Comparison of ENCODE assay signal across 17 cellular contexts in the genomic region with DNA sequence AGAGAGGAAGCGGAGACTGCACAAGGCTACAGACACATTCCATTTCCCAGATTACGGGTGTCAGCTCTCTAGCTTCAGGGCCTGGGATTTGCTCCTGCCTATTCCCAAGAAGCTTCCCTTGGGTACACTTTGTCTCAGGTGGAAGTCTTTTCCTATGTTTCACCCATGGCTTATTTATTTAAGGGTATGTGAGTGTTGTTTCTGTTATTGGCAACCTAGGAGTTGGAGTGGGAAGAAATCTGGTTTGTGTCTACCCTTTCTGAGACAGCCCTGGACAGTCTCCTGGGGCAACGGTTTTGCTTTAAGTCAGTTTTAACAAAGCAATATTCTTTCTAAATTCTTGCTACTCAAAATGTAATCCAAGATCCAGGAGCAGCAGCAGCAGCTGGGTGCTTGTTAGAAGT.
A peak's percentile ranks its signal among the peaks of the same experiment; 100 is the strongest.
DNase-seq lines count a peak whose midpoint lies in the region; ATAC-seq, FAIRE-seq and TF ChIP-seq lines count a peak whose summit lies in the region.
"Had no signal": no experiment of that assay in that cellular context is flagged by ENCODE, and none has a peak within 500 bp of the region (broad histone marks: within the 10 kb centered on the region; RNA-seq: fewer than 3 reads in every experiment).

No MANE protein-coding gene starts in this region.

- H2AFZ ChIP-seq in astrocyte (ENCODE audit: low read depth, low read length) (no peak overlapping the region), HepG2 (ENCODE audit: low read length) (no peak overlapping the region)

- no peak overlapping the region for H3K4me3 ChIP-seq in astrocyte (ENCODE audit: insufficient read depth, low read depth, low read length)
- no peak overlapping the region for H3K4me3 ChIP-seq in thoracic aorta
- no peak overlapping the region for H3K4me3 ChIP-seq in HepG2 (replicated peaks in 1 of 3; ENCODE audit: insufficient read depth in 1 of 3, low read depth in 2 of 3, low read length in 3 of 3)
- H3K4me3 ChIP-seq: gastrocnemius medialis had no signal

- peaks cover 71% of the 10 kb centered on the region for H3K36me3 Mint-ChIP-seq in astrocyte (ENCODE audit: low read depth, unreplicated experiment)
- H3K36me3 Mint-ChIP-seq in immature natural killer cell: peaks cover 6 to 43% (median 17%) of the 10 kb centered on the region in 3 donors

- peaks cover 85% of the 10 kb centered on the region for H3K36me3 ChIP-seq in astrocyte (ENCODE audit: insufficient read depth, low read length)
- peaks cover 40% of the 10 kb centered on the region for H3K36me3 ChIP-seq in thoracic aorta
- H3K36me3 ChIP-seq in HepG2 (replicated peaks in 1 of 2; ENCODE audit: control insufficient read depth in 1 of 2, insufficient read depth in 2 of 2, low read length in 2 of 2): no peaks in the 10 kb centered on the region

- WGBS in HepG2 (ENCODE audit: low lambda C conversion rate): 79% methylated on average over 3 of the region's 3 CpGs

- TF ChIP-seq CTCF in astrocyte (IDR thresholded peaks at IDR 0.05; ENCODE audit: insufficient read depth, low read depth, low read length) (no peak), thoracic aorta (IDR thresholded peaks at IDR 0.05) (no peak), HepG2 (CRISPR knock-in tag; IDR thresholded peaks at IDR 0.05) (no peak)

- no peak for TF ChIP-seq EP300 in HepG2 (IDR thresholded peaks at IDR 0.05; ENCODE audit: low read depth in 2 of 2, low read length in 2 of 2)
- TF ChIP-seq EP300 in HepG2 (CRISPR knock-in tag; IDR thresholded peaks at IDR 0.05; ENCODE audit: borderline replicate concordance): no peak

- no peaks in the 10 kb centered on the region for H3K27me3 Mint-ChIP-seq in astrocyte (ENCODE audit: low read depth, unreplicated experiment)
- H3K27me3 Mint-ChIP-seq in immature natural killer cell (ENCODE audit: low read depth in 3 of 3): peaks cover 5 to 11% (median 7%) of the 10 kb centered on the region in 3 donors

- CTCF ChIA-PET in HepG2 (lab: Yijun Ruan, JAX; ENCODE audit: low intra/inter-chr PET ratio, low total read pairs): interaction anchor here (1.1 to 3.0 kb wide), 3 partner anchors 115 to 189 kb away, joined by 4 to 57 read pairs (median 13); no protein-coding TSS in a partner anchor

- H3K9me3 ChIP-seq in astrocyte (ENCODE audit: insufficient read depth, low read depth, low read length) (no peaks in the 10 kb centered on the region), thoracic aorta (no peaks in the 10 kb centered on the region), HepG2 (ENCODE audit: low read length) (no peaks in the 10 kb centered on the region)
- H3K9me3 ChIP-seq: gastrocnemius medialis had no signal

- TF ChIP-seq POLR2A in HepG2 (IDR thresholded peaks at IDR 0.05; ENCODE audit: insufficient read depth in 1 of 2, low read depth in 2 of 2, low read length in 2 of 2): no peak

- in situ Hi-C loops in HepG2 (cut with HindIII; ENCODE audit: extremely low pct_ligation_motif_present, low pct_unique_long_range_greater_than_20kb): loop anchor here (5.0 to 10.0 kb wide), 2 partner anchors 123 to 190 kb away; partner anchors contain the start of gene MICAL2

- POLR2A ChIA-PET in HepG2 (lab: Yijun Ruan, JAX): no interaction called here

- H3K4me2 ChIP-seq in astrocyte (ENCODE audit: low read length): no peak overlapping the region
- H3K4me2 ChIP-seq in HepG2 (ENCODE audit: low read depth, low read length): no peak overlapping the region

- DNase-seq in ELF-1 (ENCODE audit: low read depth, low spot score): peak; percentile 49
- DNase-seq in astrocyte (ENCODE audit: low read depth): no peak
- no peak for DNase-seq in immature natural killer cell
- DNase-seq in thoracic aorta (ENCODE audit: low spot score): no peak
- DNase-seq in H4 (ENCODE audit: low spot score): no peak
- DNase-seq in HepG2 (ENCODE audit: low spot score): no peak
- no peak for DNase-seq in NCI-H69 (lab: John Stamatoyannopoulos, UW)
- DNase-seq: activated effector memory CD4-positive, alpha-beta T cell treated with anti-CD3 and anti-CD28 coated beads, Interleukin-2, amount 50 U/mL, for 16 hours; amniotic stem cell; gastrocnemius medialis; GF-D8; NCI-H1436; NCI-H345; stimulated activated naive CD4-positive, alpha-beta T cell had no signal

- BruUV-seq in HepG2 (replicated peaks; lab: Mats Ljungman, UMichigan): no TSS peak

- no peak overlapping the region for H3K4me3 Mint-ChIP-seq in astrocyte (ENCODE audit: unreplicated experiment)
- H3K4me3 Mint-ChIP-seq in immature natural killer cell: no peak overlapping the region
- H3K4me3 Mint-ChIP-seq: neural crest cell; T-helper 1 cell treated with Interleukin-12 subunit alpha and Interleukin-12 subunit beta and Interleukin-4 antibody, amounts not matched to agents 30 μg/mL and 1 μg/mL, for 36 hours had no signal

- peak overlapping the region; percentile 76 for H3K9ac ChIP-seq in astrocyte (ENCODE audit: low read length)
- H3K9ac ChIP-seq in HepG2 (ENCODE audit: insufficient read depth, low read depth, low read length): no peak overlapping the region

- no peak for TF ChIP-seq RAD21 in HepG2 (CRISPR knock-in tag; IDR thresholded peaks at IDR 0.05)

- H3K9me3 Mint-ChIP-seq in astrocyte (ENCODE audit: unreplicated experiment) (no peaks in the 10 kb centered on the region), immature natural killer cell (no peaks in the 10 kb centered on the region)
- H3K9me3 Mint-ChIP-seq: neural crest cell; T-helper 1 cell treated with Interleukin-12 subunit alpha and Interleukin-12 subunit beta and Interleukin-4 antibody, amounts not matched to agents 30 μg/mL and 1 μg/mL, for 36 hours had no signal

- H3K4me1 Mint-ChIP-seq in astrocyte (ENCODE audit: low read depth, unreplicated experiment): peaks cover 39% of the 10 kb centered on the region
- H3K4me1 Mint-ChIP-seq in immature natural killer cell: peaks cover 26 to 34% of the 10 kb centered on the region in 2 donors

- H3K79me2 ChIP-seq in astrocyte (ENCODE audit: insufficient read depth, low read length): peaks cover 61% of the 10 kb centered on the region
- no peaks in the 10 kb centered on the region for H3K79me2 ChIP-seq in HepG2 (ENCODE audit: insufficient read depth, low read length)

- peaks cover 47% of the 10 kb centered on the region for H3K4me1 ChIP-seq in astrocyte (ENCODE audit: insufficient read depth, low read length)
- peaks cover 49 to 98% of the 10 kb centered on the region in 2 donors for H3K4me1 ChIP-seq in thoracic aorta (ENCODE audit: control insufficient read depth in 1 of 2, low read depth in 2 of 2)
- H3K4me1 ChIP-seq in HepG2 (ENCODE audit: insufficient read depth, low read length): peaks cover 26% of the 10 kb centered on the region

- H3K27ac Mint-ChIP-seq in astrocyte (ENCODE audit: unreplicated experiment) (peak overlapping the region; percentile 45), immature natural killer cell (peak overlapping the region in 4 of 6 donors; percentile 91 to 98 (median 94))

- peak overlapping the region; percentile 97 for H3K27ac ChIP-seq in astrocyte (ENCODE audit: low read depth, low read length)
- H3K27ac ChIP-seq in thoracic aorta: peak overlapping the region; percentile 95 to 98
- no peak overlapping the region for H3K27ac ChIP-seq in HepG2 (ENCODE audit: extremely low read length, insufficient read depth, low read length)

- intact Hi-C loops in HepG2 (cut with micrococcal nuclease; ENCODE audit: unreplicated experiment): loop anchor here (5.0 to 10.0 kb wide), 4 partner anchors 73 to 303 kb away; no protein-coding TSS in a partner anchor

- H3K27me3 ChIP-seq in astrocyte (ENCODE audit: insufficient read depth, low read length) (no peaks in the 10 kb centered on the region), thoracic aorta (replicated peaks; ENCODE audit: insufficient read depth) (no peaks in the 10 kb centered on the region), HepG2 (ENCODE audit: control insufficient read depth in 1 of 2, insufficient read depth in 2 of 2, low read length in 2 of 2) (no peaks in the 10 kb centered on the region)
- H3K27me3 ChIP-seq: gastrocnemius medialis had no signal

- ATAC-seq in thoracic aorta (ENCODE audit: insufficient number of reproducible peaks, low FRiP score, low read depth): no peak
- no peak for ATAC-seq in HepG2
- ATAC-seq: gastrocnemius medialis had no signal

- no peak for FAIRE-seq in astrocyte (lab: Jason Lieb, UNC)
- no peak for FAIRE-seq in HepG2 (lab: Jason Lieb, UNC)
- FAIRE-seq: colon had no signal

- H4K20me1 ChIP-seq in astrocyte (ENCODE audit: insufficient read depth, low read length) (no peaks in the 10 kb centered on the region), HepG2 (ENCODE audit: insufficient read depth, low read length) (no peaks in the 10 kb centered on the region)

TF ChIP-seq in HepG2, 621 proteins besides CTCF, POLR2A, EP300 and RAD21 (continues in another document):
- no peak for TF ChIP-seq POGZ (CRISPR knock-in tag; IDR thresholded peaks at IDR 0.05)
- TF ChIP-seq FOXA1 (IDR thresholded peaks at IDR 0.05): no peak
- no peak for TF ChIP-seq FOXA1 (CRISPR knock-in tag; IDR thresholded peaks at IDR 0.05)
- TF ChIP-seq ZNF354B (CRISPR knock-in tag; IDR thresholded peaks at IDR 0.05): no peak
- no peak for TF ChIP-seq PITX1 (CRISPR knock-in tag; IDR thresholded peaks at IDR 0.05)
- TF ChIP-seq, protein P1, sequence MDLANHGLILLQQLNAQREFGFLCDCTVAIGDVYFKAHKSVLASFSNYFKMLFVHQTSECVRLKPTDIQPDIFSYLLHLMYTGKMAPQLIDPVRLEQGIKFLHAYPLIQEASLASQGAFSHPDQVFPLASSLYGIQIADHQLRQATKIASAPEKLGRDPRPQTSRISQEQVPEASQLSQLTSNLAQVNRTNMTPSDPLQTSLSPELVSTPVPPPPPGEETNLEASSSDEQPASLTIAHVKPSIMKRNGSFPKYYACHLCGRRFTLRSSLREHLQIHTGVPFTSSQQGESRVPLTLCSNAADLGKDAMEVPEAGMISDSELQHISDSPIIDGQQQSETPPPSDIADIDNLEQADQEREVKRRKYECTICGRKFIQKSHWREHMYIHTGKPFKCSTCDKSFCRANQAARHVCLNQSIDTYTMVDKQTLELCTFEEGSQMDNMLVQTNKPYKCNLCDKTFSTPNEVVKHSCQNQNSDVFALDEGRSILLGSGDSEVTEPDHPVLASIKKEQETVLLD (CRISPR knock-in tag; IDR thresholded peaks at IDR 0.05; ENCODE audit: low read depth): no peak
- no peak for TF ChIP-seq CHCHD3 (CRISPR knock-in tag; IDR thresholded peaks at IDR 0.05)
- TF ChIP-seq SP140L (CRISPR knock-in tag; IDR thresholded peaks at IDR 0.05; ENCODE audit: borderline replicate concordance): no peak
- TF ChIP-seq ZNF230 (CRISPR knock-in tag; IDR thresholded peaks at IDR 0.05): no peak
- TF ChIP-seq MED8 (CRISPR knock-in tag; IDR thresholded peaks at IDR 0.05; ENCODE audit: insufficient replicate concordance): no peak
- no peak for TF ChIP-seq MIXL1 (CRISPR knock-in tag; IDR thresholded peaks at IDR 0.05)
- no peak for TF ChIP-seq EZH2 (conservative IDR thresholded peaks at IDR 0.05; ENCODE audit: low read depth, low read length)
- TF ChIP-seq FIP1L1 (IDR thresholded peaks at IDR 0.05; ENCODE audit: borderline replicate concordance, insufficient read depth, low read depth, low read length): no peak
